In the genomic region with DNA sequence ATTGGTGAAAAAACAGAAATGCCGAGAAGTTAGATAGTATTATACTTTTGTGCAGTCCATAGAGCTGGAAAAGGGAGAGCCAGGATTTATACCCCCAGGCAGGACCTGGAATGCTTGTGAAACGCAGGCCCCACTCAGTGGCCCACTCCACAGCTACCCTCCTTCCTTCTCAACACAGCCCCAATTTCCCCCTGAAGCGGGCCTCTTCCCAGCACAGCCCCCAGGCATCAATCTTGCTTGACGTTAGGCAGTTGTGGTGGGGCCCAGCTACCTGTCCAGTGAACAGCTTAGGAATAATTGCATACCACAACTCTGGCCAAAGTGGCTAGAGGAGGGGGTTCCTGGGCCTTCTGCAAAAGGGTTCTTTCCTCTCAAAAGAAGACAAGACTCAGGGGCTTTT, we compare ENCODE assay signal across 21 cellular contexts.
DNase-seq lines count a peak whose midpoint lies in the region; ATAC-seq and TF ChIP-seq lines count a peak whose summit lies in the region.
"Had no signal": no experiment of that assay in that cellular context is flagged by ENCODE, and none has a peak within 500 bp of the region (broad histone marks: within the 10 kb centered on the region; RNA-seq: fewer than 3 reads in every experiment).

No MANE protein-coding gene starts in this region.

- no peaks in the 10 kb centered on the region for H3K9me3 ChIP-seq in H9 (ENCODE audit: control insufficient read depth, low read depth, low read length)
- H3K9me3 ChIP-seq: A549; BE2C; BLaER1 treated with 17β-estradiol and CSF1 and Interleukin-3, amounts not matched to agents 10 nM and 100 nM had no signal

- H2BK15ac ChIP-seq in H9 (ENCODE audit: low read depth, low read length), result no peak overlapping the region

- TF ChIP-seq CTCF in nephron progenitor cell (IDR thresholded peaks at IDR 0.05), result no peak
- TF ChIP-seq CTCF in H9 (conservative IDR thresholded peaks at IDR 0.05), result no peak

- H3K14ac ChIP-seq in H9 (ENCODE audit: insufficient read depth, low read length), result no peak overlapping the region

- no peak overlapping the region for H3K18ac ChIP-seq in H9 (ENCODE audit: insufficient read length, low read depth, low read length)

- H3K27me3 ChIP-seq in H9 (ENCODE audit: insufficient read depth, low read length), result no peaks in the 10 kb centered on the region
- H3K27me3 ChIP-seq: BE2C; BLaER1 treated with 17β-estradiol and CSF1 and Interleukin-3, amounts not matched to agents 10 nM and 100 nM had no signal

- H4K20me1 ChIP-seq in H9 (ENCODE audit: control insufficient read depth, insufficient read depth, insufficient read length), result no peaks in the 10 kb centered on the region

- H3T11ph ChIP-seq in H9 (ENCODE audit: low read length), result no peak overlapping the region

- H3K27me3 Mint-ChIP-seq in nephron progenitor cell (ENCODE audit: low read depth, poor library complexity), result no peaks in the 10 kb centered on the region
- H3K27me3 Mint-ChIP-seq in H9 (ENCODE audit: low read depth), result no peaks in the 10 kb centered on the region; the same call in 1 of the 2 replicates
- H3K27me3 Mint-ChIP-seq: CD4-positive, alpha-beta memory T cell had no signal

- no peak overlapping the region for H4K8ac ChIP-seq in H9 (replicated peaks; ENCODE audit: insufficient read length, low read depth, low read length)

- H3K36me3 Mint-ChIP-seq in nephron progenitor cell (ENCODE audit: low read depth), result no peaks in the 10 kb centered on the region
- H3K36me3 Mint-ChIP-seq in H9 (ENCODE audit: insufficient read depth in 1 of 3, low read depth in 3 of 3), result no peaks in the 10 kb centered on the region; a peak in 1 of 7 replicates
- H3K36me3 Mint-ChIP-seq: CD4-positive, alpha-beta memory T cell had no signal

- H3K4me1 Mint-ChIP-seq in nephron progenitor cell, result peaks cover 66% of the 10 kb centered on the region
- peaks cover 0 to 6% of the 10 kb centered on the region in 2 experiments; a peak in 1 of 4 replicates for H3K4me1 Mint-ChIP-seq in H9

- no peak overlapping the region for H2AFZ ChIP-seq in H9 (ENCODE audit: low read length)
- H2AFZ ChIP-seq: GM23338 had no signal

- H3K23ac ChIP-seq in H9 (ENCODE audit: insufficient read length, low read depth, low read length), result no peak overlapping the region

- no CpG with 5 or more reads among the region's 4 CpGs for WGBS in H9 (ENCODE audit: extremely low coverage, insufficient read length, low lambda C conversion rate)

- H3K4ac ChIP-seq in H9 (ENCODE audit: low read depth, low read length), result no peak overlapping the region

- no peak overlapping the region for H2BK5ac ChIP-seq in H9 (ENCODE audit: insufficient read length, low read length)

- DNase-seq in GDM1 (lab: John Stamatoyannopoulos, UW) (peak; percentile 10), left kidney (ENCODE audit: low read depth, low spot score) (peak; percentile 65), nephron progenitor cell (peak; percentile 16), H4 (ENCODE audit: low spot score) (no peak), H9 (no peak), cardiac septum (ENCODE audit: low spot score) (no peak)
- DNase-seq: 8988T; ACHN; AML-193; BE2C; Calu3; CD4-positive, alpha-beta memory T cell; COR-L47; DMS53; DMS79 treated with DMSO at 0.1 percent for 48 hours; HCEC 1CT had no signal

- no peak overlapping the region for H3K4me2 ChIP-seq in H9 (ENCODE audit: insufficient read depth, insufficient read length, low read length)
- H3K4me2 ChIP-seq: A549, GM23338 had no signal

- H4K91ac ChIP-seq in H9 (ENCODE audit: insufficient read length, low read depth, low read length), result no peak overlapping the region

- no peaks in the 10 kb centered on the region for H3K79me2 ChIP-seq in H9 (ENCODE audit: insufficient read depth, low read length)

- H4K5ac ChIP-seq in H9 (ENCODE audit: insufficient read length, low read depth, low read length), result no peak overlapping the region

- H3K27ac Mint-ChIP-seq in nephron progenitor cell (peak overlapping the region; percentile 77), H9 (no peak overlapping the region; a peak in 1 of 7 replicates)
- H3K27ac Mint-ChIP-seq: GM23338 had no signal

- H3K9me3 Mint-ChIP-seq in nephron progenitor cell, result no peaks in the 10 kb centered on the region
- H3K9me3 Mint-ChIP-seq in H9, result no peaks in the 10 kb centered on the region
- H3K9me3 Mint-ChIP-seq: CD4-positive, alpha-beta memory T cell; GM23338 had no signal

- H2BK12ac ChIP-seq in H9 (ENCODE audit: insufficient read length, low read depth, low read length), result no peak overlapping the region

- no peak overlapping the region for H3K27ac ChIP-seq in H9 (ENCODE audit: insufficient read length, low read depth, low read length)
- H3K27ac ChIP-seq: A549; BLaER1 treated with 17β-estradiol and CSF1 and Interleukin-3, amounts not matched to agents 10 nM and 100 nM had no signal

- H3K4me1 ChIP-seq in H9 (ENCODE audit: insufficient read depth, low read length), result no peaks in the 10 kb centered on the region
- H3K4me1 ChIP-seq: A549, BE2C had no signal

- no peaks in the 10 kb centered on the region for H3K79me1 ChIP-seq in H9 (ENCODE audit: insufficient read depth, low read depth, low read length, poor library complexity, severe bottlenecking)

- H3K9ac ChIP-seq in H9 (ENCODE audit: extremely low read depth, insufficient read length, low read length), result no peak overlapping the region

- no peak overlapping the region for H2AK5ac ChIP-seq in H9 (ENCODE audit: insufficient read length, low read length)

- no peaks in the 10 kb centered on the region for H3K23me2 ChIP-seq in H9 (ENCODE audit: insufficient read length, low read depth, low read length, poor library complexity, severe bottlenecking)

- ATAC-seq in HG02678 (IDR thresholded peaks at IDR 0.05; ENCODE audit: unreplicated experiment), result no peak
- ATAC-seq: A549, GM12878, GM23338 had no signal

- H3K56ac ChIP-seq in H9 (ENCODE audit: insufficient read length, low read depth, low read length), result no peak overlapping the region

- H3K4me3 Mint-ChIP-seq in nephron progenitor cell (no peak overlapping the region), H9 (no peak overlapping the region)
- H3K4me3 Mint-ChIP-seq: CD4-positive, alpha-beta memory T cell; GM23338 had no signal

- H2BK20ac ChIP-seq in H9 (ENCODE audit: low read depth, low read length, poor library complexity, severe bottlenecking), result no peak overlapping the region

- intact Hi-C loops in cardiac septum (cut with DNase I), result no loop called here

- no peak overlapping the region for H2BK120ac ChIP-seq in H9 (ENCODE audit: low read depth, low read length, poor library complexity, severe bottlenecking)

Comparison
In these comparisons a context has a peak if more than half of its experiments do, and no peak if none do; other contexts are left out.
1. DNase-seq: peak in GDM1 (single experiment), left kidney (single experiment) and nephron progenitor cell (single experiment); none in H4 (single experiment), H9 (single experiment) and cardiac septum (single experiment).